1 cellular context compared by ENCODE assay signal in genomic region chr2:28956415-28956826, GRCh38.
TF ChIP-seq lines count a peak whose summit lies in the region.

No MANE protein-coding gene starts in this region.

TF ChIP-seq in HepG2, 621 proteins besides CTCF, POLR2A, EP300 and RAD21 (continued from another document):
- TF ChIP-seq HMG20B (CRISPR knock-in tag; conservative IDR thresholded peaks at IDR 0.05) = no peak
- no peak for TF ChIP-seq ZNF333 (CRISPR knock-in tag; IDR thresholded peaks at IDR 0.05; ENCODE audit: borderline replicate concordance)
- no peak for TF ChIP-seq SKIL (CRISPR knock-in tag; IDR thresholded peaks at IDR 0.05; ENCODE audit: borderline replicate concordance)
- TF ChIP-seq NRL (CRISPR knock-in tag; IDR thresholded peaks at IDR 0.05; ENCODE audit: borderline replicate concordance) = no peak
- TF ChIP-seq ZNF687 (CRISPR knock-in tag; IDR thresholded peaks at IDR 0.05) = peak; percentile 59
- no peak for TF ChIP-seq ZNF18 (CRISPR knock-in tag; IDR thresholded peaks at IDR 0.05; ENCODE audit: insufficient replicate concordance)
- TF ChIP-seq TARDBP (CRISPR knock-in tag; IDR thresholded peaks at IDR 0.05) = peak; percentile 49; the same call in 1 of the 2 replicates
- 0 out of 2 replicates have a peak, but pooled peaks have one; percentile 34 for TF ChIP-seq PATZ1 (CRISPR knock-in tag; IDR thresholded peaks at IDR 0.05)
- TF ChIP-seq HNF4G (IDR thresholded peaks at IDR 0.05; ENCODE audit: borderline replicate concordance, low read depth, low read length) = no peak
- TF ChIP-seq HNF4G (CRISPR knock-in tag; IDR thresholded peaks at IDR 0.05; ENCODE audit: borderline replicate concordance, low read depth) = no peak
- TF ChIP-seq, protein P1, sequence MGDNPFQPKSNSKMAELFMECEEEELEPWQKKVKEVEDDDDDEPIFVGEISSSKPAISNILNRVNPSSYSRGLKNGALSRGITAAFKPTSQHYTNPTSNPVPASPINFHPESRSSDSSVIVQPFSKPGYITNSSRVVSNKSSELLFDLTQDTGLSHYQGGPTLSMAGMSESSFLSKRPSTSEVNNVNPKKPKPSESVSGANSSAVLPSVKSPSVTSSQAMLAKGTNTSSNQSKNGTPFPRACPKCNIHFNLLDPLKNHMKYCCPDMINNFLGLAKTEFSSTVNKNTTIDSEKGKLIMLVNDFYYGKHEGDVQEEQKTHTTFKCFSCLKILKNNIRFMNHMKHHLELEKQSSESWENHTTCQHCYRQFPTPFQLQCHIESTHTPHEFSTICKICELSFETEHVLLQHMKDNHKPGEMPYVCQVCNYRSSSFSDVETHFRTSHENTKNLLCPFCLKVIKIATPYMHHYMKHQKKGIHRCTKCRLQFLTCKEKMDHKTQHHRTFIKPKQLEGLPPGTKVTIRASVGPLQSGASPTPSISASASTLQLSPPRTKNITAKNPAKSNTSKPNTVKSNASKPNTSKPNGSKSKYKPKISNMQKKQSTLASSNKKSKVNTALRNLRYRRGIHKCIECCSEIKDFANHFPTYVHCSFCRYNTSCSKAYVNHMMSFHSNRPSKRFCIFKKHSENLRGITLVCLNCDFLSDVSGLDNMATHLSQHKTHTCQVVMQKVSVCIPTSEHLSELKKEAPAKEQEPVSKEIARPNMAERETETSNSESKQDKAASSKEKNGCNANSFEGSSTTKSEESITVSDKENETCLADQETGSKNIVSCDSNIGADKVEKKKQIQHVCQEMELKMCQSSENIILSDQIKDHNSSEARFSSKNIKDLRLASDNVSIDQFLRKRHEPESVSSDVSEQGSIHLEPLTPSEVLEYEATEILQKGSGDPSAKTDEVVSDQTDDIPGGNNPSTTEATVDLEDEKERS (CRISPR knock-in tag; IDR thresholded peaks at IDR 0.05) = no peak
- no peak for TF ChIP-seq ZNF672 (CRISPR knock-in tag; IDR thresholded peaks at IDR 0.05)
- TF ChIP-seq ZNF788 (CRISPR knock-in tag; IDR thresholded peaks at IDR 0.05; ENCODE audit: borderline replicate concordance) = peak; percentile 22; the same call in 1 of the 2 replicates
- no peak for TF ChIP-seq ZNF713 (CRISPR knock-in tag; IDR thresholded peaks at IDR 0.05)
- no peak for TF ChIP-seq ZNF777 (CRISPR knock-in tag; IDR thresholded peaks at IDR 0.05)
- no peak for TF ChIP-seq ZFP82 (CRISPR knock-in tag; IDR thresholded peaks at IDR 0.05; ENCODE audit: borderline replicate concordance)
- no peak for TF ChIP-seq YEATS4 (CRISPR knock-in tag; IDR thresholded peaks at IDR 0.05; ENCODE audit: borderline replicate concordance)
- TF ChIP-seq MED1 (CRISPR knock-in tag; IDR thresholded peaks at IDR 0.05) = 0 out of 2 replicates have a peak, but pooled peaks have one; percentile 12
- TF ChIP-seq MZF1 (CRISPR knock-in tag; IDR thresholded peaks at IDR 0.05; ENCODE audit: borderline replicate concordance) = no peak
- TF ChIP-seq, protein P2, sequence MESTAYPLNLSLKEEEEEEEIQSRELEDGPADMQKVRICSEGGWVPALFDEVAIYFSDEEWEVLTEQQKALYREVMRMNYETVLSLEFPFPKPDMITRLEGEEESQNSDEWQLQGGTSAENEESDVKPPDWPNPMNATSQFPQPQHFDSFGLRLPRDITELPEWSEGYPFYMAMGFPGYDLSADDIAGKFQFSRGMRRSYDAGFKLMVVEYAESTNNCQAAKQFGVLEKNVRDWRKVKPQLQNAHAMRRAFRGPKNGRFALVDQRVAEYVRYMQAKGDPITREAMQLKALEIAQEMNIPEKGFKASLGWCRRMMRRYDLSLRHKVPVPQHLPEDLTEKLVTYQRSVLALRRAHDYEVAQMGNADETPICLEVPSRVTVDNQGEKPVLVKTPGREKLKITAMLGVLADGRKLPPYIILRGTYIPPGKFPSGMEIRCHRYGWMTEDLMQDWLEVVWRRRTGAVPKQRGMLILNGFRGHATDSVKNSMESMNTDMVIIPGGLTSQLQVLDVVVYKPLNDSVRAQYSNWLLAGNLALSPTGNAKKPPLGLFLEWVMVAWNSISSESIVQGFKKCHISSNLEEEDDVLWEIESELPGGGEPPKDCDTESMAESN (CRISPR knock-in tag; conservative IDR thresholded peaks at IDR 0.05) = no peak
- TF ChIP-seq CSRNP1 (CRISPR knock-in tag; IDR thresholded peaks at IDR 0.05) = no peak
- TF ChIP-seq, protein P3, sequence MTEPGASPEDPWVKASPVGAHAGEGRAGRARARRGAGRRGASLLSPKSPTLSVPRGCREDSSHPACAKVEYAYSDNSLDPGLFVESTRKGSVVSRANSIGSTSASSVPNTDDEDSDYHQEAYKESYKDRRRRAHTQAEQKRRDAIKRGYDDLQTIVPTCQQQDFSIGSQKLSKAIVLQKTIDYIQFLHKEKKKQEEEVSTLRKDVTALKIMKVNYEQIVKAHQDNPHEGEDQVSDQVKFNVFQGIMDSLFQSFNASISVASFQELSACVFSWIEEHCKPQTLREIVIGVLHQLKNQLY (CRISPR knock-in tag; IDR thresholded peaks at IDR 0.05) = no peak
- no peak for TF ChIP-seq ZNF121 (CRISPR knock-in tag; IDR thresholded peaks at IDR 0.05)
- TF ChIP-seq ZNF101 (CRISPR knock-in tag; IDR thresholded peaks at IDR 0.05; ENCODE audit: borderline replicate concordance, low read depth) = no peak
- no peak for TF ChIP-seq ZNF775 (CRISPR knock-in tag; IDR thresholded peaks at IDR 0.05; ENCODE audit: borderline replicate concordance)
- TF ChIP-seq ZNF605 (CRISPR knock-in tag; IDR thresholded peaks at IDR 0.05) = no peak
- peak; percentile 53; the same call in 1 of the 2 replicates for TF ChIP-seq ARID2 (CRISPR knock-in tag; IDR thresholded peaks at IDR 0.05; ENCODE audit: borderline replicate concordance)
- TF ChIP-seq JARID2 (CRISPR knock-in tag; IDR thresholded peaks at IDR 0.05; ENCODE audit: insufficient replicate concordance) = no peak
- no peak for TF ChIP-seq SRSF4 (IDR thresholded peaks at IDR 0.05; ENCODE audit: low read depth, low read length, poor library complexity, severe bottlenecking)
- peak; percentile 53 for TF ChIP-seq BHLHE40 (IDR thresholded peaks at IDR 0.05; ENCODE audit: low read length)
- TF ChIP-seq FOSL2 (CRISPR knock-in tag; IDR thresholded peaks at IDR 0.05) = no peak
- TF ChIP-seq CERS6 (CRISPR knock-in tag; IDR thresholded peaks at IDR 0.05) = no peak
- no peak for TF ChIP-seq ZBTB20 (CRISPR knock-in tag; IDR thresholded peaks at IDR 0.05; ENCODE audit: borderline replicate concordance, low read depth)
- TF ChIP-seq E2F2 (CRISPR knock-in tag; IDR thresholded peaks at IDR 0.05; ENCODE audit: borderline replicate concordance) = no peak
- 0 out of 2 replicates have a peak, but pooled peaks have one; percentile 32 for TF ChIP-seq GLI4 (CRISPR knock-in tag; IDR thresholded peaks at IDR 0.05; ENCODE audit: borderline replicate concordance)
- TF ChIP-seq HMGA1 (CRISPR knock-in tag; conservative IDR thresholded peaks at IDR 0.05) = no peak
TF ChIP-seq in HepG2: peak in this region for 43.
